ENCODE assay signal across 1 cellular context in the genomic region with DNA sequence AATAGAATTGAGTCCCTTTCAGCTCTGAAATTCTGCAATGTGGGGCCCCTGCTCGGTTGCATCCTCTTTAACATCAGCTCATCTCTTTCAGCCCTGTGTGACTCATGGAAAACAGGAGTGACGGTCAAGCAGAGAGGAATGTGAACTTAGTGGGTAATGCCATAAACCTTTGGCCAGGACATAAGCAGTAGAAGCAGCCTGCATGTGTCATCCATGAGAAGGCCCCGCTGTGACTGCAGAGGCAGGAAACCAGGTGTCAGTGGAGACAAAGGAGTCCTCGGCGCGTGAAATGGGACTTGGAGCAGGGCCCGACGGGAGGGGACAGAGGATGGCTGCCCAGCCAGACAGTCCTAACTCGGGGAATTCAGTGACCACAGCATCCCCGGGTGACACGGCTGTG.
TF ChIP-seq lines count a peak whose summit lies in the region.

No MANE protein-coding gene starts in this region.

TF ChIP-seq in HepG2, 621 proteins besides CTCF, POLR2A, EP300 and RAD21:
- 0 out of 2 replicates have a peak, but pooled peaks have one; percentile 41 for TF ChIP-seq CREB1 (IDR thresholded peaks at IDR 0.05)
- TF ChIP-seq CREB1 (CRISPR knock-in tag; IDR thresholded peaks at IDR 0.05): no peak
- TF ChIP-seq NFE2L1 (CRISPR knock-in tag; IDR thresholded peaks at IDR 0.05; ENCODE audit: borderline replicate concordance): no peak
- TF ChIP-seq SAFB2 (CRISPR knock-in tag; IDR thresholded peaks at IDR 0.05; ENCODE audit: borderline replicate concordance, low read depth): no peak
- TF ChIP-seq, protein P1, sequence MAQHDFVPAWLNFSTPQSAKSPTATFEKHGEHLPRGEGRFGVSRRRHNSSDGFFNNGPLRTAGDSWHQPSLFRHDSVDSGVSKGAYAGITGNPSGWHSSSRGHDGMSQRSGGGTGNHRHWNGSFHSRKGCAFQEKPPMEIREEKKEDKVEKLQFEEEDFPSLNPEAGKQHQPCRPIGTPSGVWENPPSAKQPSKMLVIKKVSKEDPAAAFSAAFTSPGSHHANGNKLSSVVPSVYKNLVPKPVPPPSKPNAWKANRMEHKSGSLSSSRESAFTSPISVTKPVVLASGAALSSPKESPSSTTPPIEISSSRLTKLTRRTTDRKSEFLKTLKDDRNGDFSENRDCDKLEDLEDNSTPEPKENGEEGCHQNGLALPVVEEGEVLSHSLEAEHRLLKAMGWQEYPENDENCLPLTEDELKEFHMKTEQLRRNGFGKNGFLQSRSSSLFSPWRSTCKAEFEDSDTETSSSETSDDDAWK (CRISPR knock-in tag; IDR thresholded peaks at IDR 0.05): no peak
- TF ChIP-seq ELF4 (CRISPR knock-in tag; IDR thresholded peaks at IDR 0.05; ENCODE audit: borderline replicate concordance): no peak
- TF ChIP-seq JDP2 (CRISPR knock-in tag; IDR thresholded peaks at IDR 0.05; ENCODE audit: borderline replicate concordance): no peak
- TF ChIP-seq, protein P2, sequence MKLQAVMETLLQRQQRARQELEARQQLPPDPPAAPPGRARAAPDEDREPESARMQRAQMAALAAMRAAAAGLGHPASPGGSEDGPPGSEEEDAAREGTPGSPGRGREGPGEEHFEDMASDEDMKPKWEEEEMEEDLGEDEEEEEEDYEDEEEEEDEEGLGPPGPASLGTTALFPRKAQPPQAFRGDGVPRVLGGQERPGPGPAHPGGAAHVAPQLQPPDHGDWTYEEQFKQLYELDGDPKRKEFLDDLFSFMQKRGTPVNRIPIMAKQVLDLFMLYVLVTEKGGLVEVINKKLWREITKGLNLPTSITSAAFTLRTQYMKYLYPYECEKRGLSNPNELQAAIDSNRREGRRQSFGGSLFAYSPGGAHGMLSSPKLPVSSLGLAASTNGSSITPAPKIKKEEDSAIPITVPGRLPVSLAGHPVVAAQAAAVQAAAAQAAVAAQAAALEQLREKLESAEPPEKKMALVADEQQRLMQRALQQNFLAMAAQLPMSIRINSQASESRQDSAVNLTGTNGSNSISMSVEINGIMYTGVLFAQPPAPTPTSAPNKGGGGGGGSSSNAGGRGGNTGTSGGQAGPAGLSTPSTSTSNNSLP (IDR thresholded peaks at IDR 0.05; ENCODE audit: low read depth, low read length): no peak
- peak; percentile 29; the same call in 1 of the 2 replicates for TF ChIP-seq FOSL2 (CRISPR knock-in tag; IDR thresholded peaks at IDR 0.05)
- TF ChIP-seq, protein P3, sequence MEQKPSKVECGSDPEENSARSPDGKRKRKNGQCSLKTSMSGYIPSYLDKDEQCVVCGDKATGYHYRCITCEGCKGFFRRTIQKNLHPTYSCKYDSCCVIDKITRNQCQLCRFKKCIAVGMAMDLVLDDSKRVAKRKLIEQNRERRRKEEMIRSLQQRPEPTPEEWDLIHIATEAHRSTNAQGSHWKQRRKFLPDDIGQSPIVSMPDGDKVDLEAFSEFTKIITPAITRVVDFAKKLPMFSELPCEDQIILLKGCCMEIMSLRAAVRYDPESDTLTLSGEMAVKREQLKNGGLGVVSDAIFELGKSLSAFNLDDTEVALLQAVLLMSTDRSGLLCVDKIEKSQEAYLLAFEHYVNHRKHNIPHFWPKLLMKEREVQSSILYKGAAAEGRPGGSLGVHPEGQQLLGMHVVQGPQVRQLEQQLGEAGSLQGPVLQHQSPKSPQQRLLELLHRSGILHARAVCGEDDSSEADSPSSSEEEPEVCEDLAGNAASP (CRISPR knock-in tag; IDR thresholded peaks at IDR 0.05; ENCODE audit: borderline replicate concordance): no peak
- TF ChIP-seq DNMT3B (CRISPR knock-in tag; conservative IDR thresholded peaks at IDR 0.05): no peak
